Comparison of ENCODE assay signal across 1 cellular context in the genomic region with DNA sequence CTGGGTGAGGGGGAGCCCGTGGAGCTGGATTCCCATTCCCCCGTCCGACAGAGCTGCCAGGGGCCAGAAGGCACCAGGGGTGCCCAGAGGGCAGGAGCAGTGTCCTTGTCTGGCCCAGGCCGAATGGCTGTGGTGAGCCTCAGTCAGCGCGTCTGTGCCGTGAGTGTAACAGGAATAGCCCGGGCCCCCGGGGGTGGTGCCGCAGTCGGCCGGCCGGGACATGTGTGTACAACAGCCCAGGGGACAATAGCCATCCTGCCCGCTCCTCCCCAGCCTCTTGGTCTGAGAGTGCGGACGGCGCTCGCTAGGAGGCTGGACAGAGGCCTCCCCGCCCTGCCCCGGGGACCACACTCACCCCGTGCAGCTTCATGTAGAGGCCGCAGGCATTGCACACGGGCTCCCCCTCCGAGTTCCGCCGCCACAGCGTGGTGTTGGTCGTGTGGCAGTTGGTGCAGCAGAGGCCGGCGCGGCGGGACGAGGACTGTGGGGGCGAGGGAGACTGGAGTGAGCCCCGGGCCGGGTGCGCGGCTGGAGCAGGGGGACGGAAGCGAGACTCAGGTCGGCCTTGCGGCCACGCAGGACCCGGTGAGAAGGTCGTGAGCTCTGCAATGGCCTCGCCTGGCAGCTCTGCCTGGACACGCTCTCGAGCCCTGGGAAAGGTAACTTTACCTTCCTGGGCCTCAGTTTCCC.
TF ChIP-seq lines count a peak whose summit lies in the region.

No MANE protein-coding gene starts in this region.

TF ChIP-seq in H1, 55 proteins besides CTCF, POLR2A, EP300 and RAD21:
- TF ChIP-seq KDM4A (IDR thresholded peaks at IDR 0.05; ENCODE audit: low read depth, low read length, severe bottlenecking) (no peak), SRF (IDR thresholded peaks at IDR 0.05; ENCODE audit: low read depth, low read length) (no peak), JUN (IDR thresholded peaks at IDR 0.05; ENCODE audit: low read depth, low read length) (no peak), GTF2F1 (IDR thresholded peaks at IDR 0.05; ENCODE audit: borderline replicate concordance, low read depth, low read length) (no peak), CBX8 (IDR thresholded peaks at IDR 0.05; ENCODE audit: borderline replicate concordance, low read depth, low read length) (no peak), EZH2 (IDR thresholded peaks at IDR 0.05; ENCODE audit: low read depth, low read length, severe bottlenecking) (no peak), GABPA (IDR thresholded peaks at IDR 0.05; ENCODE audit: borderline replicate concordance, insufficient read depth, low read length) (no peak), EGR1 (IDR thresholded peaks at IDR 0.05; ENCODE audit: borderline replicate concordance, low read depth, low read length) (no peak), YY1 (IDR thresholded peaks at IDR 0.05; ENCODE audit: low read depth, low read length) (no peak)
- TF ChIP-seq, protein P1, sequence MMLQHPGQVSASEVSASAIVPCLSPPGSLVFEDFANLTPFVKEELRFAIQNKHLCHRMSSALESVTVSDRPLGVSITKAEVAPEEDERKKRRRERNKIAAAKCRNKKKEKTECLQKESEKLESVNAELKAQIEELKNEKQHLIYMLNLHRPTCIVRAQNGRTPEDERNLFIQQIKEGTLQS (IDR thresholded peaks at IDR 0.05; ENCODE audit: insufficient read depth, low read depth, low read length), result no peak
